ENCODE assay signal across 9 cellular contexts in genomic region chr11:45148276-45148675, GRCh38. TPM values are rescaled to one million over a fixed set of nuclear protein-coding genes. Genes with fewer than 3 reads are reported as not detected.
DNase-seq lines count a peak whose midpoint lies in the region; ATAC-seq, FAIRE-seq and TF ChIP-seq lines count a peak whose summit lies in the region.
"Had no signal": no experiment of that assay in that cellular context is flagged by ENCODE, and none has a peak within 500 bp of the region (broad histone marks: within the 10 kb centered on the region; RNA-seq: fewer than 3 reads in every experiment).

No MANE protein-coding gene starts in this region.

- no peaks in the 10 kb centered on the region for H3K9me1 ChIP-seq in keratinocyte (ENCODE audit: control insufficient read depth, extremely low read depth, insufficient read depth, low read length)

- H3K9me3 ChIP-seq in mammary epithelial cell (replicated peaks; ENCODE audit: insufficient read depth, low read length) (no peaks in the 10 kb centered on the region), keratinocyte (ENCODE audit: control insufficient read depth, low read depth, low read length) (no peaks in the 10 kb centered on the region), stomach smooth muscle (ENCODE audit: control insufficient read depth in 2 of 2, low read length in 2 of 2) (no peaks in the 10 kb centered on the region)

- H4K20me1 ChIP-seq in mammary epithelial cell (ENCODE audit: insufficient read depth, low read length) (peaks cover 2% of the 10 kb centered on the region), keratinocyte (ENCODE audit: control insufficient read depth, extremely low read depth, insufficient read depth, low read length) (no peaks in the 10 kb centered on the region)

- H3K27ac ChIP-seq in mammary epithelial cell (ENCODE audit: insufficient read depth, low read depth, low read length) (no peak overlapping the region), keratinocyte (ENCODE audit: control insufficient read depth, insufficient read depth, low read length) (no peak overlapping the region), stomach smooth muscle (ENCODE audit: low read length) (no peak overlapping the region)
- H3K27ac ChIP-seq: SK-N-MC had no signal

- POLR2A ChIA-PET in MCF 10A (lab: Yijun Ruan, JAX) = interaction anchor here (0.7 kb wide), 1 partner anchor 14 kb away, joined by 3 read pairs; no protein-coding TSS in a partner anchor

- FAIRE-seq in keratinocyte (lab: Jason Lieb, UNC) = no peak

- H3K4me1 ChIP-seq in mammary epithelial cell (ENCODE audit: insufficient read depth, low read length) = peaks cover 10% of the 10 kb centered on the region
- peaks cover 14% of the 10 kb centered on the region for H3K4me1 ChIP-seq in keratinocyte (ENCODE audit: control insufficient read depth, extremely low read depth, insufficient read depth, low read length)
- H3K4me1 ChIP-seq in stomach smooth muscle (ENCODE audit: control insufficient read depth, insufficient read depth, low read length) = peaks cover 38% of the 10 kb centered on the region

- in situ Hi-C loops in mammary epithelial cell (cut with MboI; ENCODE audit: low sequenced_read_pairs in 2 of 2) = no loop called here

- intact Hi-C loops in MCF 10A (cut with micrococcal nuclease) = no loop called here
- intact Hi-C loops in mammary epithelial cell (cut with micrococcal nuclease) = no loop called here

- H3K36me3 ChIP-seq in mammary epithelial cell (ENCODE audit: insufficient read depth, low read length) (no peaks in the 10 kb centered on the region), keratinocyte (ENCODE audit: control insufficient read depth in 2 of 2, extremely low read depth in 1 of 2, insufficient read depth in 2 of 2, low read length in 2 of 2) (no peaks in the 10 kb centered on the region), stomach smooth muscle (ENCODE audit: control insufficient read depth in 2 of 2, insufficient read depth in 2 of 2, low read length in 2 of 2) (peaks cover 0 to 2% of the 10 kb centered on the region in 2 donors)

- WGBS in mammary epithelial cell (ENCODE audit: low coverage, missing lambda C conversion rate) = 96% methylated on average over 5 of the region's 7 CpGs

- no peaks in the 10 kb centered on the region for H3K36me3 Mint-ChIP-seq in MCF 10A (ENCODE audit: insufficient read depth, unreplicated experiment)

- CTCF ChIA-PET in MCF 10A (lab: Yijun Ruan, JAX) = interaction anchor here (0.7 kb wide), 1 partner anchor 799 kb away, joined by 3 read pairs; no protein-coding TSS in a partner anchor
- CTCF ChIA-PET in mammary epithelial cell (lab: Charles Lee; ENCODE audit: low non-redundant PET) = no interaction called here

- H3K4me2 ChIP-seq in mammary epithelial cell (ENCODE audit: insufficient read depth, low read depth, low read length) (no peak overlapping the region), keratinocyte (ENCODE audit: control insufficient read depth, extremely low read depth, insufficient read depth, low read depth, low read length) (peak overlapping the region; percentile 97)

- H3K4me3 ChIP-seq in mammary epithelial cell (replicated peaks in 1 of 3; ENCODE audit: insufficient read depth in 1 of 3, low read depth in 2 of 3, low read length in 3 of 3) = no peak overlapping the region
- no peak overlapping the region for H3K4me3 ChIP-seq in keratinocyte (ENCODE audit: control insufficient read depth in 2 of 3, extremely low read depth in 1 of 3, insufficient read depth in 2 of 3, low read depth in 1 of 3, low read length in 3 of 3)
- H3K4me3 ChIP-seq in stomach smooth muscle (ENCODE audit: low read length in 2 of 2) = peak overlapping the region; percentile 82 to 95

- BruUV-seq in MCF 10A (replicated peaks; lab: Mats Ljungman, UMichigan) (no TSS peak), mammary epithelial cell (replicated peaks; lab: Mats Ljungman, UMichigan) (no TSS peak)

- DNase-seq in MCF 10A (ENCODE audit: unreplicated experiment) = no peak
- DNase-seq in mammary epithelial cell = no peak
- peak; percentile 12 to 17 for DNase-seq in activated T-cell treated with anti-CD3 and anti-CD28 coated beads, Interleukin-2, amount 50 U/mL, for 48 hours
- DNase-seq in keratinocyte (ENCODE audit: low read depth, low spot score) = no peak
- DNase-seq in globus pallidus (ENCODE audit: low spot score) = no peak

- no peak overlapping the region for H3K9ac ChIP-seq in mammary epithelial cell (ENCODE audit: insufficient read depth, low read length)
- H3K9ac ChIP-seq in keratinocyte (ENCODE audit: control insufficient read depth, extremely low read depth, insufficient read depth, low read length) = no peak overlapping the region
- peak overlapping the region; percentile 83 to 90 for H3K9ac ChIP-seq in stomach smooth muscle (ENCODE audit: low read length in 2 of 2)

- peaks cover 13% of the 10 kb centered on the region for H3K4me1 Mint-ChIP-seq in MCF 10A (ENCODE audit: insufficient read depth, unreplicated experiment)

- H3K27ac Mint-ChIP-seq in MCF 10A (ENCODE audit: low read depth, unreplicated experiment) = no peak overlapping the region

- no peaks in the 10 kb centered on the region for H3K27me3 ChIP-seq in mammary epithelial cell (ENCODE audit: insufficient read depth, low read length)
- peaks cover 11% of the 10 kb centered on the region for H3K27me3 ChIP-seq in keratinocyte (ENCODE audit: control insufficient read depth, extremely low read depth, insufficient read depth, low read length)
- H3K27me3 ChIP-seq in stomach smooth muscle (ENCODE audit: control insufficient read depth in 1 of 2, insufficient read depth in 2 of 2, low read length in 2 of 2) = no peaks in the 10 kb centered on the region

- no peak for TF ChIP-seq CTCF in MCF 10A (IDR thresholded peaks at IDR 0.05; ENCODE audit: unreplicated experiment)
- TF ChIP-seq CTCF in mammary epithelial cell (conservative IDR thresholded peaks at IDR 0.05 in 1 of 2, IDR thresholded peaks at IDR 0.05 in 1 of 2; ENCODE audit: extremely low read depth in 1 of 2, insufficient read depth in 1 of 2, low read depth in 1 of 2, low read length in 2 of 2) = no peak
- TF ChIP-seq CTCF in keratinocyte (optimal IDR thresholded peaks at IDR 0.05 in 1 of 3, IDR thresholded peaks at IDR 0.05 in 1 of 3, conservative IDR thresholded peaks at IDR 0.05 in 1 of 3; ENCODE audit: extremely low read depth in 1 of 3, insufficient read depth in 2 of 3, low read length in 3 of 3) = no peak

- no peak for ATAC-seq in HG03159 (IDR thresholded peaks at IDR 0.05; ENCODE audit: unreplicated experiment)
- ATAC-seq in GM19467 (IDR thresholded peaks at IDR 0.05; ENCODE audit: unreplicated experiment) = no peak

- peak overlapping the region; percentile 85 for H3K4me3 Mint-ChIP-seq in MCF 10A (ENCODE audit: unreplicated experiment)

- H3K79me2 ChIP-seq in mammary epithelial cell (ENCODE audit: insufficient read depth, low read length) (no peaks in the 10 kb centered on the region), keratinocyte (ENCODE audit: control insufficient read depth, insufficient read depth, low read length) (no peaks in the 10 kb centered on the region)

- H3K9me3 Mint-ChIP-seq in MCF 10A (ENCODE audit: unreplicated experiment) = no peaks in the 10 kb centered on the region

- dilution Hi-C loops in mammary epithelial cell (cut with HindIII; ENCODE audit: low sequenced_read_pairs) (no loop called here), keratinocyte (cut with MboI; ENCODE audit: extremely low pct_ligation_motif_present, low sequenced_read_pairs) (no loop called here)

- H2AFZ ChIP-seq in mammary epithelial cell (ENCODE audit: low read depth, low read length) (no peak overlapping the region), keratinocyte (ENCODE audit: control insufficient read depth, low read length) (no peak overlapping the region)

- H3K27me3 Mint-ChIP-seq in MCF 10A (ENCODE audit: insufficient read depth, unreplicated experiment) = no peaks in the 10 kb centered on the region

RNA-seq across cellular contexts. Expression of gene PRDM11, which starts 1.8 kb away (rescaled TPM):
- 4.0 and 4.9 TPM in 2 replicates for total RNA-seq in MCF 10A (2022)
- total RNA-seq in mammary epithelial cell = 1 to 10 TPM; 3.3 to 3.4 TPM
- polyA plus RNA-seq in mammary epithelial cell = 1.7 TPM
- polyA minus RNA-seq in mammary epithelial cell = 4.2 TPM
- polyA plus RNA-seq in keratinocyte = 2.1 to 2.7 TPM (median 2.5 TPM) in 3 replicates
- 0.79 TPM for polyA plus RNA-seq in keratinocyte (2011; ENCODE audit: low read depth)
- 1.6 and 2.6 TPM in 2 replicates for polyA plus RNA-seq in keratinocyte (2011; cell fraction: cytosol; rRNA removed)
- polyA plus RNA-seq in keratinocyte (2011; cell fraction: nucleus; rRNA removed) = 2.6 and 3.9 TPM in 2 replicates
- polyA plus RNA-seq in keratinocyte (2012; ENCODE audit: low replicate concordance) = 1.7 and 2.4 TPM in 2 replicates
- polyA minus RNA-seq in keratinocyte = 2.3 to 5.2 TPM (median 3.2 TPM) in 3 replicates
- 7.5 TPM for polyA minus RNA-seq in keratinocyte (2011; cell fraction: cytosol; rRNA and poly(A)+ RNA removed)
- polyA minus RNA-seq in keratinocyte (2011; cell fraction: nucleus; rRNA and poly(A)+ RNA removed) = 2.9 and 3.2 TPM in 2 replicates

Comparison
In these comparisons a context has a peak if more than half of its experiments do, and no peak if none do; other contexts are left out.
1. DNase-seq: peak in activated T-cell treated with anti-CD3 and anti-CD28 coated beads, Interleukin-2, amount 50 U/mL, for 48 hours (2 of 2); none in MCF 10A (single experiment), mammary epithelial cell (single experiment), keratinocyte (single experiment) and globus pallidus (single experiment).
2. H3K4me3 ChIP-seq: peak in stomach smooth muscle (2 of 2); none in mammary epithelial cell (0 of 3) and keratinocyte (0 of 3).
3. H3K9ac ChIP-seq: peak in stomach smooth muscle (2 of 2); none in mammary epithelial cell (single experiment) and keratinocyte (single experiment).